ENCODE assay signal across 8 cellular contexts in the genomic region with DNA sequence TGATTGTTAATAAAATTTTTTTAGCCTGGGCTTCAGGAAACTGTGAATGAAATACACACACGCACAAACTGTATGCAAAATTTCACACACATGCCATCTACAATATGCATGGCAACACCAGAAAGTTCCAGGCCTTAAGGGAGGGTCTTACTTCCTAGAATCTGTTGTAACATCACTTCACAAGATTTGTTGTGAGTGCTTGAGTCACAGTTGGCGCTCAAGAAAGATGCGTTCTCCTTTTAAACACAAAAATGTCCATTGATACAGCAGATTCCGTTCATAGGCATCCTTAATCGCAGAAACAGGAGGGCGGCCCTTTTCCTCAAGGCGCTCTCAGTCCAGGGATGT. TPM values are rescaled to one million over a fixed set of nuclear protein-coding genes. Genes with fewer than 3 reads are reported as not detected.
DNase-seq lines count a peak whose midpoint lies in the region; ATAC-seq and TF ChIP-seq lines count a peak whose summit lies in the region.

No MANE protein-coding gene starts in this region.

- H2BK5ac ChIP-seq in trophoblast cell (ENCODE audit: low read depth, low read length, poor library complexity), result no peak overlapping the region

- peak overlapping the region; percentile 100 for H3K4me3 Mint-ChIP-seq in endothelial cell (ENCODE audit: unreplicated experiment)

- peak overlapping the region; percentile 17 for H4K12ac ChIP-seq in trophoblast cell (ENCODE audit: low read depth, low read length)

- no peak overlapping the region for H2BK12ac ChIP-seq in trophoblast cell (ENCODE audit: low read length)

- no peak overlapping the region for H2AK5ac ChIP-seq in trophoblast cell (ENCODE audit: low read length)

- no CpG with 5 or more reads among the region's 7 CpGs for WGBS in trophoblast cell (ENCODE audit: extremely low coverage, insufficient coverage, insufficient read length)

- ATAC-seq in GM18499 (IDR thresholded peaks at IDR 0.05; ENCODE audit: insufficient read depth, unreplicated experiment), result peak; percentile 3

- no peak overlapping the region for H3K23ac ChIP-seq in trophoblast cell (ENCODE audit: low read length)

- H3K9ac ChIP-seq in trophoblast cell (ENCODE audit: low read length), result peak overlapping the region; percentile 80

- no peak overlapping the region for H3K27ac ChIP-seq in trophoblast cell (ENCODE audit: low read depth, low read length)

- no peak overlapping the region for H3K4ac ChIP-seq in trophoblast cell (ENCODE audit: low read depth, low read length)

- peaks cover 2 to 6% of the 10 kb centered on the region in 2 experiments for H3K4me1 ChIP-seq in trophoblast cell (ENCODE audit: control insufficient read depth in 1 of 2, insufficient read depth in 2 of 2, low read length in 2 of 2)

- peaks cover 3 to 8% of the 10 kb centered on the region in 2 experiments for H3K36me3 ChIP-seq in trophoblast cell (ENCODE audit: control insufficient read depth in 1 of 2, insufficient read depth in 2 of 2, low read length in 2 of 2)

- peaks cover 17% of the 10 kb centered on the region for H3K4me1 Mint-ChIP-seq in endothelial cell (ENCODE audit: unreplicated experiment)

- H3K79me1 ChIP-seq in trophoblast cell (ENCODE audit: low read length), result peaks cover 2% of the 10 kb centered on the region

- no peak for TF ChIP-seq CTCF in endothelial cell (IDR thresholded peaks at IDR 0.05; ENCODE audit: unreplicated experiment)

- peak overlapping the region; percentile 89 for H3K4me2 ChIP-seq in trophoblast cell (ENCODE audit: low read length)

- H4K8ac ChIP-seq in trophoblast cell (ENCODE audit: low read depth, low read length), result peak overlapping the region; percentile 77

- H3K4me3 ChIP-seq in trophoblast cell (ENCODE audit: low read depth, low read length), result peak overlapping the region; percentile 96

- H4K91ac ChIP-seq in trophoblast cell (ENCODE audit: low read depth, low read length), result no peak overlapping the region

- no peaks in the 10 kb centered on the region for H3K9me3 ChIP-seq in trophoblast cell (ENCODE audit: insufficient read depth, low read depth, low read length)

- H3K27ac Mint-ChIP-seq in endothelial cell (ENCODE audit: unreplicated experiment), result peak overlapping the region; percentile 99

- H3K14ac ChIP-seq in trophoblast cell (ENCODE audit: low read length), result no peak overlapping the region

- H3K27me3 Mint-ChIP-seq in endothelial cell (ENCODE audit: unreplicated experiment), result peaks cover 2% of the 10 kb centered on the region

- H3K36me3 Mint-ChIP-seq in endothelial cell (ENCODE audit: low read depth, unreplicated experiment), result no peaks in the 10 kb centered on the region

- no peaks in the 10 kb centered on the region for H3K9me3 Mint-ChIP-seq in endothelial cell (ENCODE audit: unreplicated experiment)

- peak overlapping the region; percentile 32 for H2AFZ ChIP-seq in trophoblast cell (ENCODE audit: insufficient read depth, low read length, poor library complexity)

- H3K18ac ChIP-seq in trophoblast cell (ENCODE audit: low read length), result no peak overlapping the region

- no peaks in the 10 kb centered on the region for H3K27me3 ChIP-seq in trophoblast cell (ENCODE audit: insufficient read depth, low read length)

- peaks cover 2% of the 10 kb centered on the region for H3K79me2 ChIP-seq in trophoblast cell (ENCODE audit: control insufficient read depth, insufficient read depth, low read length, poor library complexity)

- no peak overlapping the region for H2BK120ac ChIP-seq in trophoblast cell (ENCODE audit: insufficient read depth, low read length, poor library complexity)

- DNase-seq in MV-4-11 (lab: John Stamatoyannopoulos, UW), result peak; percentile 37
- no peak for DNase-seq in endothelial cell (ENCODE audit: low spot score)
- DNase-seq in trophoblast cell, result no peak
- DNase-seq in NCI-H1930 (lab: John Stamatoyannopoulos, UW), result no peak
- no peak for DNase-seq in activated CD4-positive, alpha-beta T cell treated with anti-CD3 and anti-CD28 coated beads for 1 hour
- no peak for DNase-seq in NCI-H1694 (lab: John Stamatoyannopoulos, UW)
- no peak for DNase-seq in stimulated activated naive CD4-positive, alpha-beta T cell treated with Interleukin-2 at 50 U/mL for 16 hours (lab: John Stamatoyannopoulos, UW)

RNA-seq across cellular contexts. Expression of a gene that starts 0.5 kb away (rescaled TPM):
- total RNA-seq in endothelial cell (ENCODE audit: unreplicated experiment), result 79.9 TPM
- polyA plus RNA-seq in trophoblast cell (2013), result 61.2 and 61.7 TPM in 2 replicates

RNA-seq across cellular contexts. Expression of a gene that starts 55.9 kb away (rescaled TPM):
- not detected for total RNA-seq in endothelial cell (ENCODE audit: unreplicated experiment)
- 0.22 and 0.29 TPM in 2 replicates for polyA plus RNA-seq in trophoblast cell (2013)

RNA-seq across cellular contexts. Expression of a gene that starts 56.6 kb away (rescaled TPM):
- 0.36 TPM for total RNA-seq in endothelial cell (ENCODE audit: unreplicated experiment)
- 0.15 and 0.47 TPM in 2 replicates for polyA plus RNA-seq in trophoblast cell (2013)
